In genomic region chr17:81286491-81287145, GRCh38 we compare ENCODE assay signal across 10 cellular contexts. TPM values are rescaled to one million over a fixed set of nuclear protein-coding genes. Genes with fewer than 3 reads are reported as not detected.
DNase-seq lines count a peak whose midpoint lies in the region; ATAC-seq, FAIRE-seq and TF ChIP-seq lines count a peak whose summit lies in the region.
"Had no signal": no experiment of that assay in that cellular context is flagged by ENCODE, and none has a peak within 500 bp of the region (broad histone marks: within the 10 kb centered on the region; RNA-seq: fewer than 3 reads in every experiment).

No MANE protein-coding gene starts in this region.

- CTCF ChIA-PET in HepG2 (lab: Yijun Ruan, JAX; ENCODE audit: low intra/inter-chr PET ratio, low total read pairs), result no interaction called here

- intact Hi-C loops in HepG2 (cut with micrococcal nuclease; ENCODE audit: unreplicated experiment), result no loop called here

- BruUV-seq in HepG2 (replicated peaks; lab: Mats Ljungman, UMichigan), result no TSS peak

- TF ChIP-seq POLR2A in HepG2 (IDR thresholded peaks at IDR 0.05; ENCODE audit: insufficient read depth in 1 of 2, low read depth in 2 of 2, low read length in 2 of 2), result no peak

- H3K4me1 ChIP-seq in HepG2 (ENCODE audit: insufficient read depth, low read length) (0 out of 2 replicates have a peak, but pooled peaks cover 3% of the 10 kb centered on the region), subcutaneous abdominal adipose tissue (ENCODE audit: control insufficient read depth in 5 of 5, insufficient read depth in 5 of 5, low read length in 5 of 5) (peaks cover 4 to 41% (median 34%) of the 10 kb centered on the region in 5 donors)

- TF ChIP-seq RAD21 in HepG2 (CRISPR knock-in tag; IDR thresholded peaks at IDR 0.05), result no peak

- H3K4me2 ChIP-seq in HepG2 (ENCODE audit: low read depth, low read length), result no peak overlapping the region

- H3K4me3 ChIP-seq in HepG2 (replicated peaks in 1 of 3; ENCODE audit: insufficient read depth in 1 of 3, low read depth in 2 of 3, low read length in 3 of 3) (no peak overlapping the region), subcutaneous abdominal adipose tissue (ENCODE audit: low read depth in 1 of 5, low read length in 5 of 5) (peak overlapping the region in 1 of 5 donors; percentile 65)

- no peak for TF ChIP-seq CTCF in HepG2 (CRISPR knock-in tag; IDR thresholded peaks at IDR 0.05)

- H3K9me3 Mint-ChIP-seq in activated T-cell treated with anti-CD3 and anti-CD28 coated beads, Interleukin-2, amount 50 U/mL, for 24 hours, result no peaks in the 10 kb centered on the region
- H3K9me3 Mint-ChIP-seq in activated naive CD8-positive, alpha-beta T cell treated with anti-CD3 and anti-CD28 coated beads, Interleukin-2, amount 10 ng/mL, durations not matched to agents 7 days and 5 days, result no peaks in the 10 kb centered on the region

- 97% methylated on average over 22 of the region's 23 CpGs for WGBS in HepG2 (ENCODE audit: low lambda C conversion rate)

- peaks cover 4% of the 10 kb centered on the region; the same call in 1 of the 2 replicates for H4K20me1 ChIP-seq in HepG2 (ENCODE audit: insufficient read depth, low read length)

- H3K9me3 ChIP-seq in HepG2 (ENCODE audit: low read length), result no peaks in the 10 kb centered on the region
- no peaks in the 10 kb centered on the region for H3K9me3 ChIP-seq in subcutaneous abdominal adipose tissue (ENCODE audit: control insufficient read depth in 5 of 5, low read length in 5 of 5)

- peak overlapping the region; percentile 95 for H3K27ac Mint-ChIP-seq in activated T-cell treated with anti-CD3 and anti-CD28 coated beads, Interleukin-2, amount 50 U/mL, for 24 hours
- H3K27ac Mint-ChIP-seq in activated naive CD8-positive, alpha-beta T cell treated with anti-CD3 and anti-CD28 coated beads, Interleukin-2, amount 10 ng/mL, durations not matched to agents 7 days and 5 days, result peak overlapping the region; percentile 68

- H3K27me3 ChIP-seq in HepG2 (ENCODE audit: control insufficient read depth in 1 of 2, insufficient read depth in 2 of 2, low read length in 2 of 2) (no peaks in the 10 kb centered on the region), subcutaneous abdominal adipose tissue (ENCODE audit: control insufficient read depth in 5 of 5, insufficient read depth in 4 of 5, low read length in 5 of 5) (no peaks in the 10 kb centered on the region)

- peaks cover 18% of the 10 kb centered on the region for H3K79me2 ChIP-seq in HepG2 (ENCODE audit: insufficient read depth, low read length)

- no peak overlapping the region for H2AFZ ChIP-seq in HepG2 (ENCODE audit: low read length)

- no peak for ATAC-seq in activated naive CD8-positive, alpha-beta T cell treated with anti-CD3 and anti-CD28 coated beads, Interleukin-2, amount 10 ng/mL, durations not matched to agents 7 days and 5 days (ENCODE audit: low read depth)
- ATAC-seq in HepG2 (no peak), HG02938 (IDR thresholded peaks at IDR 0.05; ENCODE audit: unreplicated experiment) (no peak)

- FAIRE-seq in HepG2 (lab: Jason Lieb, UNC), result no peak

- POLR2A ChIA-PET in activated naive CD8-positive, alpha-beta T cell treated with anti-CD3 and anti-CD28 coated beads, Interleukin-2, amount 10 ng/mL, durations not matched to agents 7 days and 5 days (lab: Charles Lee), result interaction anchor here (3.2 kb wide), 1 partner anchor 9 kb away, joined by 13 read pairs; the partner anchor contains the start of gene SLC38A10
- POLR2A ChIA-PET in HepG2 (lab: Yijun Ruan, JAX), result no interaction called here

- H3K36me3 Mint-ChIP-seq in activated T-cell treated with anti-CD3 and anti-CD28 coated beads, Interleukin-2, amount 50 U/mL, for 24 hours (ENCODE audit: low read depth), result peaks cover 59% of the 10 kb centered on the region
- peaks cover 5% of the 10 kb centered on the region for H3K36me3 Mint-ChIP-seq in activated naive CD8-positive, alpha-beta T cell treated with anti-CD3 and anti-CD28 coated beads, Interleukin-2, amount 10 ng/mL, durations not matched to agents 7 days and 5 days

- no peak for DNase-seq in activated T-cell treated with anti-CD3 and anti-CD28 coated beads, Interleukin-2, amount 50 U/mL, for 24 hours
- DNase-seq in activated T-cell treated with anti-CD3 and anti-CD28 coated beads, Interleukin-2, amount 50 U/mL, for 48 hours, result no peak
- DNase-seq in activated naive CD8-positive, alpha-beta T cell treated with anti-CD3 and anti-CD28 coated beads, Interleukin-2, amount 10 ng/mL, durations not matched to agents 7 days and 5 days, result no peak
- DNase-seq in HepG2 (ENCODE audit: low spot score) (no peak), NCI-H1092 treated with DMSO at 0.1 percent for 48 hours (lab: John Stamatoyannopoulos, UW) (no peak), RKO (ENCODE audit: low spot score) (no peak)
- DNase-seq: activated CD8-positive, alpha-beta memory T cell treated with anti-CD3 and anti-CD28 coated beads for 24 hours; NCI-H82 had no signal

- peaks cover 41% of the 10 kb centered on the region for H3K4me1 Mint-ChIP-seq in activated T-cell treated with anti-CD3 and anti-CD28 coated beads, Interleukin-2, amount 50 U/mL, for 24 hours (ENCODE audit: low read depth)
- peaks cover 27% of the 10 kb centered on the region for H3K4me1 Mint-ChIP-seq in activated naive CD8-positive, alpha-beta T cell treated with anti-CD3 and anti-CD28 coated beads, Interleukin-2, amount 10 ng/mL, durations not matched to agents 7 days and 5 days

- peak overlapping the region; percentile 85 for H3K4me3 Mint-ChIP-seq in activated T-cell treated with anti-CD3 and anti-CD28 coated beads, Interleukin-2, amount 50 U/mL, for 24 hours
- H3K4me3 Mint-ChIP-seq in activated naive CD8-positive, alpha-beta T cell treated with anti-CD3 and anti-CD28 coated beads, Interleukin-2, amount 10 ng/mL, durations not matched to agents 7 days and 5 days, result peak overlapping the region; percentile 83

- H3K27ac ChIP-seq in HepG2 (ENCODE audit: extremely low read length, insufficient read depth, low read length) (no peak overlapping the region), subcutaneous abdominal adipose tissue (ENCODE audit: low read depth, low read length) (peak overlapping the region; percentile 87)

- H3K36me3 ChIP-seq in HepG2 (replicated peaks in 1 of 2; ENCODE audit: control insufficient read depth in 1 of 2, insufficient read depth in 2 of 2, low read length in 2 of 2) (peaks cover 18 to 66% of the 10 kb centered on the region in 2 experiments), subcutaneous abdominal adipose tissue (ENCODE audit: control insufficient read depth in 5 of 5, insufficient read depth in 5 of 5, low read length in 5 of 5) (peaks cover 4 to 58% (median 39%) of the 10 kb centered on the region in 5 donors)

- H3K27me3 Mint-ChIP-seq in activated T-cell treated with anti-CD3 and anti-CD28 coated beads, Interleukin-2, amount 50 U/mL, for 24 hours, result no peaks in the 10 kb centered on the region
- H3K27me3 Mint-ChIP-seq in activated naive CD8-positive, alpha-beta T cell treated with anti-CD3 and anti-CD28 coated beads, Interleukin-2, amount 10 ng/mL, durations not matched to agents 7 days and 5 days, result no peaks in the 10 kb centered on the region

- H3K9ac ChIP-seq in HepG2 (ENCODE audit: insufficient read depth, low read depth, low read length) (no peak overlapping the region), subcutaneous abdominal adipose tissue (ENCODE audit: low read length in 5 of 5) (peak overlapping the region in 2 of 5 donors; percentile 42 to 75)

- TF ChIP-seq EP300 in HepG2 (IDR thresholded peaks at IDR 0.05; ENCODE audit: low read depth in 2 of 2, low read length in 2 of 2) (no peak), HepG2 (CRISPR knock-in tag; IDR thresholded peaks at IDR 0.05; ENCODE audit: borderline replicate concordance) (no peak)

- in situ Hi-C loops in HepG2 (cut with HindIII; ENCODE audit: extremely low pct_ligation_motif_present, low pct_unique_long_range_greater_than_20kb), result no loop called here

RNA-seq across cellular contexts. Expression of gene SLC38A10, which starts 8.5 kb away (rescaled TPM):
- total RNA-seq in activated naive CD8-positive, alpha-beta T cell treated with anti-CD3 and anti-CD28 coated beads, Interleukin-2, amount 10 ng/mL, durations not matched to agents 7 days and 5 days, result 10 to 100 TPM; 68.0 to 71.3 TPM
- total RNA-seq in HepG2 (2016; rRNA removed; fragmentation: Illumina TruSeq; extraction: Trizol), result 23.0 and 55.8 TPM in 2 replicates
- 18.5 and 23.3 TPM in 2 replicates for total RNA-seq in HepG2 (2016; cell fraction: cytosol; rRNA removed; fragmentation: Illumina TruSeq; extraction: Trizol; ENCODE audit: low read depth)
- total RNA-seq in HepG2 (2016; cell fraction: insoluble cytoplasmic fraction; rRNA removed; fragmentation: Illumina TruSeq; extraction: Trizol), result 19.1 and 55.8 TPM in 2 replicates
- 18.8 and 20.0 TPM in 2 replicates for total RNA-seq in HepG2 (2016; cell fraction: membrane; rRNA removed; fragmentation: Illumina TruSeq; extraction: Trizol)
- total RNA-seq in HepG2 (2016; cell fraction: nucleus; rRNA removed; fragmentation: Illumina TruSeq; extraction: Trizol), result 52.6 and 64.0 TPM in 2 replicates
- 23.4 and 33.6 TPM in 2 replicates for polyA plus RNA-seq in HepG2 (2011; rRNA removed)
- 20.1 and 34.6 TPM in 2 replicates for polyA plus RNA-seq in HepG2 (2011; cell fraction: cytosol; rRNA removed)
- 63.4 and 88.4 TPM in 2 replicates for polyA plus RNA-seq in HepG2 (2011; cell fraction: nucleus; rRNA removed)
- 22.8 and 28.0 TPM in 2 replicates for polyA plus RNA-seq in HepG2 (2012)
- polyA plus RNA-seq in HepG2 (2016; cell fraction: cytosol; fragmentation: Illumina TruSeq; extraction: Trizol; ENCODE audit: low read depth), result 5.7 and 7.1 TPM in 2 replicates
- 19.7 and 23.4 TPM in 2 replicates for polyA plus RNA-seq in HepG2 (2016; cell fraction: insoluble cytoplasmic fraction; fragmentation: Illumina TruSeq; extraction: Trizol; ENCODE audit: low read depth)
- polyA plus RNA-seq in HepG2 (2016; cell fraction: membrane; fragmentation: Illumina TruSeq; extraction: Trizol; ENCODE audit: low read depth), result 10.4 and 11.4 TPM in 2 replicates
- polyA plus RNA-seq in HepG2 (2016; cell fraction: nucleus; fragmentation: Illumina TruSeq; extraction: Trizol; ENCODE audit: insufficient read depth, low read depth), result 123 and 129 TPM in 2 replicates
- 53.9 and 165 TPM in 2 replicates for polyA minus RNA-seq in HepG2 (2011; rRNA and poly(A)+ RNA removed; ENCODE audit: low replicate concordance)
- 62.7 and 77.3 TPM in 2 replicates for polyA minus RNA-seq in HepG2 (2011; cell fraction: cytosol; rRNA and poly(A)+ RNA removed)
- polyA minus RNA-seq in HepG2 (2011; cell fraction: nucleus; rRNA and poly(A)+ RNA removed), result 25.7 and 27.8 TPM in 2 replicates

RNA-seq across cellular contexts. Expression of gene NDUFAF8, which starts 47.5 kb away (rescaled TPM):
- total RNA-seq in activated naive CD8-positive, alpha-beta T cell treated with anti-CD3 and anti-CD28 coated beads, Interleukin-2, amount 10 ng/mL, durations not matched to agents 7 days and 5 days, result 10 to 100 TPM; 33.0 to 44.6 TPM
- total RNA-seq in HepG2 (2016; rRNA removed; fragmentation: Illumina TruSeq; extraction: Trizol), result 213 and 233 TPM in 2 replicates
- total RNA-seq in HepG2 (2016; cell fraction: cytosol; rRNA removed; fragmentation: Illumina TruSeq; extraction: Trizol; ENCODE audit: low read depth), result 565 and 636 TPM in 2 replicates
- total RNA-seq in HepG2 (2016; cell fraction: insoluble cytoplasmic fraction; rRNA removed; fragmentation: Illumina TruSeq; extraction: Trizol), result 209 and 214 TPM in 2 replicates
- 441 and 487 TPM in 2 replicates for total RNA-seq in HepG2 (2016; cell fraction: membrane; rRNA removed; fragmentation: Illumina TruSeq; extraction: Trizol)
- total RNA-seq in HepG2 (2016; cell fraction: nucleus; rRNA removed; fragmentation: Illumina TruSeq; extraction: Trizol), result 99.9 and 114 TPM in 2 replicates
- 62.4 and 75.6 TPM in 2 replicates for polyA plus RNA-seq in HepG2 (2011; rRNA removed)
- 52.0 and 67.0 TPM in 2 replicates for polyA plus RNA-seq in HepG2 (2011; cell fraction: cytosol; rRNA removed)
- polyA plus RNA-seq in HepG2 (2011; cell fraction: nucleus; rRNA removed), result 67.0 and 99.7 TPM in 2 replicates
- polyA plus RNA-seq in HepG2 (2012), result 74.7 and 106 TPM in 2 replicates
- polyA plus RNA-seq in HepG2 (2016; cell fraction: cytosol; fragmentation: Illumina TruSeq; extraction: Trizol; ENCODE audit: low read depth), result 562 and 639 TPM in 2 replicates
- polyA plus RNA-seq in HepG2 (2016; cell fraction: insoluble cytoplasmic fraction; fragmentation: Illumina TruSeq; extraction: Trizol; ENCODE audit: low read depth), result 170 and 188 TPM in 2 replicates
- polyA plus RNA-seq in HepG2 (2016; cell fraction: membrane; fragmentation: Illumina TruSeq; extraction: Trizol; ENCODE audit: low read depth), result 357 and 397 TPM in 2 replicates
- 180 and 208 TPM in 2 replicates for polyA plus RNA-seq in HepG2 (2016; cell fraction: nucleus; fragmentation: Illumina TruSeq; extraction: Trizol; ENCODE audit: insufficient read depth, low read depth)
- polyA minus RNA-seq in HepG2 (2011; rRNA and poly(A)+ RNA removed; ENCODE audit: low replicate concordance), result 13.6 and 21.7 TPM in 2 replicates
- polyA minus RNA-seq in HepG2 (2011; cell fraction: cytosol; rRNA and poly(A)+ RNA removed), result 4.9 and 8.2 TPM in 2 replicates
- 26.2 and 31.2 TPM in 2 replicates for polyA minus RNA-seq in HepG2 (2011; cell fraction: nucleus; rRNA and poly(A)+ RNA removed)

RNA-seq across cellular contexts. Expression of gene TEPSIN, which starts 47.8 kb away (rescaled TPM):
- 10 to 100 TPM; 71.1 to 78.8 TPM for total RNA-seq in activated naive CD8-positive, alpha-beta T cell treated with anti-CD3 and anti-CD28 coated beads, Interleukin-2, amount 10 ng/mL, durations not matched to agents 7 days and 5 days
- total RNA-seq in HepG2 (2016; rRNA removed; fragmentation: Illumina TruSeq; extraction: Trizol), result 8.5 and 18.8 TPM in 2 replicates
- 5.0 and 7.5 TPM in 2 replicates for total RNA-seq in HepG2 (2016; cell fraction: cytosol; rRNA removed; fragmentation: Illumina TruSeq; extraction: Trizol; ENCODE audit: low read depth)
- 7.1 and 20.3 TPM in 2 replicates for total RNA-seq in HepG2 (2016; cell fraction: insoluble cytoplasmic fraction; rRNA removed; fragmentation: Illumina TruSeq; extraction: Trizol)
- total RNA-seq in HepG2 (2016; cell fraction: membrane; rRNA removed; fragmentation: Illumina TruSeq; extraction: Trizol), result 7.0 and 8.1 TPM in 2 replicates
- 24.5 and 27.8 TPM in 2 replicates for total RNA-seq in HepG2 (2016; cell fraction: nucleus; rRNA removed; fragmentation: Illumina TruSeq; extraction: Trizol)
- polyA plus RNA-seq in HepG2 (2011; rRNA removed), result 16.1 and 19.7 TPM in 2 replicates
- polyA plus RNA-seq in HepG2 (2011; cell fraction: cytosol; rRNA removed), result 4.0 and 8.2 TPM in 2 replicates
- 328 and 418 TPM in 2 replicates for polyA plus RNA-seq in HepG2 (2011; cell fraction: nucleus; rRNA removed)
- polyA plus RNA-seq in HepG2 (2012), result 9.5 and 16.4 TPM in 2 replicates
- 2.4 and 2.5 TPM in 2 replicates for polyA plus RNA-seq in HepG2 (2016; cell fraction: cytosol; fragmentation: Illumina TruSeq; extraction: Trizol; ENCODE audit: low read depth)
- 6.3 and 9.9 TPM in 2 replicates for polyA plus RNA-seq in HepG2 (2016; cell fraction: insoluble cytoplasmic fraction; fragmentation: Illumina TruSeq; extraction: Trizol; ENCODE audit: low read depth)
- polyA plus RNA-seq in HepG2 (2016; cell fraction: membrane; fragmentation: Illumina TruSeq; extraction: Trizol; ENCODE audit: low read depth), result 4.3 and 6.0 TPM in 2 replicates
- polyA plus RNA-seq in HepG2 (2016; cell fraction: nucleus; fragmentation: Illumina TruSeq; extraction: Trizol; ENCODE audit: insufficient read depth, low read depth), result 90.2 and 98.6 TPM in 2 replicates
- 14.1 and 21.0 TPM in 2 replicates for polyA minus RNA-seq in HepG2 (2011; rRNA and poly(A)+ RNA removed; ENCODE audit: low replicate concordance)
- polyA minus RNA-seq in HepG2 (2011; cell fraction: cytosol; rRNA and poly(A)+ RNA removed), result 3.4 and 3.7 TPM in 2 replicates
- polyA minus RNA-seq in HepG2 (2011; cell fraction: nucleus; rRNA and poly(A)+ RNA removed), result 39.0 and 47.9 TPM in 2 replicates
